8 cellular contexts compared by ENCODE assay signal in genomic region chr20:3156811-3157619, GRCh38. TPM values are rescaled to one million over a fixed set of nuclear protein-coding genes. Genes with fewer than 3 reads are reported as not detected.
DNase-seq lines count a peak whose midpoint lies in the region; ATAC-seq and TF ChIP-seq lines count a peak whose summit lies in the region.

No MANE protein-coding gene starts in this region.

- H3K4me3 Mint-ChIP-seq in activated naive CD4-positive, alpha-beta T cell treated with anti-CD3 and anti-CD28 coated beads, Interleukin-2, amount 10 ng/mL, durations not matched to agents 7 days and 5 days, result peak overlapping the region; percentile 94

- CTCF ChIA-PET in activated naive CD4-positive, alpha-beta T cell treated with anti-CD3 and anti-CD28 coated beads, Interleukin-2, amount 10 ng/mL, durations not matched to agents 7 days and 5 days (lab: Charles Lee), result interaction anchor here (0.6 to 1.5 kb wide), 4 partner anchors 34 to 1901 kb away, joined by 3 to 5 read pairs (median 4); no protein-coding TSS in a partner anchor
- CTCF ChIA-PET in mammary epithelial cell (lab: Charles Lee; ENCODE audit: low non-redundant PET), result no interaction called here

- H3K36me3 ChIP-seq in mammary epithelial cell (ENCODE audit: insufficient read depth, low read length), result no peaks in the 10 kb centered on the region
- H3K36me3 ChIP-seq in spleen, result peaks cover 0 to 40% (median 6%) of the 10 kb centered on the region in 6 donors

- H3K9me3 ChIP-seq in mammary epithelial cell (replicated peaks; ENCODE audit: insufficient read depth, low read length) (no peaks in the 10 kb centered on the region), spleen (no peaks in the 10 kb centered on the region)

- DNase-seq in activated naive CD4-positive, alpha-beta T cell treated with anti-CD3 and anti-CD28 coated beads, Interleukin-2, amount 10 ng/mL, durations not matched to agents 7 days and 5 days, result peak; percentile 41
- DNase-seq in activated naive CD4-positive, alpha-beta T cell treated with anti-CD3 and anti-CD28 coated beads, Interleukin-2, amount 50 U/mL, for 16 hours, result no peak
- no peak for DNase-seq in mammary epithelial cell
- DNase-seq in spleen, result no peak
- no peak for DNase-seq in left ventricle myocardium superior
- DNase-seq in NCI-H187 (lab: John Stamatoyannopoulos, UW), result no peak
- DNase-seq in amniotic stem cell (lab: John Stamatoyannopoulos, UW), result no peak

- TF ChIP-seq POLR2A in spleen (IDR thresholded peaks at IDR 0.05), result no peak

- 68% methylated on average over 8 of the region's 8 CpGs for WGBS in mammary epithelial cell (ENCODE audit: low coverage, missing lambda C conversion rate)
- 52 to 68% (median 55%) methylated on average over 8 of the region's 8 CpGs for WGBS in spleen, 5 donors

- no peaks in the 10 kb centered on the region for H3K27me3 Mint-ChIP-seq in activated naive CD4-positive, alpha-beta T cell treated with anti-CD3 and anti-CD28 coated beads, Interleukin-2, amount 10 ng/mL, durations not matched to agents 7 days and 5 days

- H3K4me3 ChIP-seq in mammary epithelial cell (replicated peaks in 1 of 3; ENCODE audit: insufficient read depth in 1 of 3, low read depth in 2 of 3, low read length in 3 of 3), result no peak overlapping the region
- H3K4me3 ChIP-seq in spleen, result peak overlapping the region in 2 of 8 donors; percentile 76 to 88

- no peaks in the 10 kb centered on the region for H3K9me3 Mint-ChIP-seq in activated naive CD4-positive, alpha-beta T cell treated with anti-CD3 and anti-CD28 coated beads, Interleukin-2, amount 10 ng/mL, durations not matched to agents 7 days and 5 days

- in situ Hi-C loops in mammary epithelial cell (cut with MboI; ENCODE audit: low sequenced_read_pairs in 2 of 2), result no loop called here

- peak; percentile 60 for ATAC-seq in HG03432 (IDR thresholded peaks at IDR 0.05; ENCODE audit: unreplicated experiment)
- ATAC-seq in left ventricle myocardium superior, result no peak

- intact Hi-C loops in mammary epithelial cell (cut with micrococcal nuclease), result no loop called here
- intact Hi-C loops in spleen (cut with DNase I; ENCODE audit: low total_unique reads), result no loop called here
- intact Hi-C loops in left ventricle myocardium superior (cut with micrococcal nuclease), result no loop called here

- H3K36me3 Mint-ChIP-seq in activated naive CD4-positive, alpha-beta T cell treated with anti-CD3 and anti-CD28 coated beads, Interleukin-2, amount 10 ng/mL, durations not matched to agents 7 days and 5 days, result peaks cover 43% of the 10 kb centered on the region

- H3K4me1 ChIP-seq in mammary epithelial cell (ENCODE audit: insufficient read depth, low read length) (peaks cover 11% of the 10 kb centered on the region), spleen (peaks cover 21 to 79% (median 59%) of the 10 kb centered on the region in 6 donors)

- H3K27me3 ChIP-seq in mammary epithelial cell (ENCODE audit: insufficient read depth, low read length) (no peaks in the 10 kb centered on the region), spleen (replicated peaks in 1 of 7) (no peaks in the 10 kb centered on the region)

- H2AFZ ChIP-seq in mammary epithelial cell (ENCODE audit: low read depth, low read length), result no peak overlapping the region

- peak overlapping the region; percentile 97 for H3K27ac Mint-ChIP-seq in activated naive CD4-positive, alpha-beta T cell treated with anti-CD3 and anti-CD28 coated beads, Interleukin-2, amount 10 ng/mL, durations not matched to agents 7 days and 5 days

- H3K4me1 Mint-ChIP-seq in activated naive CD4-positive, alpha-beta T cell treated with anti-CD3 and anti-CD28 coated beads, Interleukin-2, amount 10 ng/mL, durations not matched to agents 7 days and 5 days, result peaks cover 67% of the 10 kb centered on the region

- peaks cover 78% of the 10 kb centered on the region for H3K79me2 ChIP-seq in mammary epithelial cell (ENCODE audit: insufficient read depth, low read length)

- BruUV-seq in mammary epithelial cell (replicated peaks; lab: Mats Ljungman, UMichigan), result TSS peak; percentile 87

- peak overlapping the region; percentile 99 for H3K4me2 ChIP-seq in mammary epithelial cell (ENCODE audit: insufficient read depth, low read depth, low read length)

- no peak for TF ChIP-seq CTCF in mammary epithelial cell (conservative IDR thresholded peaks at IDR 0.05 in 1 of 2, IDR thresholded peaks at IDR 0.05 in 1 of 2; ENCODE audit: extremely low read depth in 1 of 2, insufficient read depth in 1 of 2, low read depth in 1 of 2, low read length in 2 of 2)
- TF ChIP-seq CTCF in spleen (IDR thresholded peaks at IDR 0.05 in 8 of 11, conservative IDR thresholded peaks at IDR 0.05 in 3 of 11), result no peak

- dilution Hi-C loops in mammary epithelial cell (cut with HindIII; ENCODE audit: low sequenced_read_pairs), result no loop called here

- no peaks in the 10 kb centered on the region for H4K20me1 ChIP-seq in mammary epithelial cell (ENCODE audit: insufficient read depth, low read length)

- H3K9ac ChIP-seq in mammary epithelial cell (ENCODE audit: insufficient read depth, low read length), result no peak overlapping the region

- H3K27ac ChIP-seq in mammary epithelial cell (ENCODE audit: insufficient read depth, low read depth, low read length) (no peak overlapping the region), spleen (peak overlapping the region; percentile 13 to 91 (median 24))

RNA-seq across cellular contexts. Expression of gene FASTKD5, which starts 2.6 kb away (rescaled TPM):
- 10 to 100 TPM; 13.4 to 15.0 TPM for total RNA-seq in mammary epithelial cell
- polyA plus RNA-seq in mammary epithelial cell, result 15.5 TPM
- polyA minus RNA-seq in mammary epithelial cell, result 43.8 TPM
- 10 to 100 TPM; 17.0 to 22.6 (median 18.5) TPM for total RNA-seq in spleen
- polyA plus RNA-seq in spleen, result 10 to 100 TPM in 1 of 3 donors, 1 to 10 TPM in 2; 8.4 to 11.1 (median 9.0) TPM
- 29.1 TPM for total RNA-seq in left ventricle myocardium superior

RNA-seq across cellular contexts. Expression of gene UBOX5, which starts 2.6 kb away (rescaled TPM):
- 1 to 10 TPM; 4.8 to 5.6 TPM for total RNA-seq in mammary epithelial cell
- polyA plus RNA-seq in mammary epithelial cell, result 3.5 TPM
- 6.9 TPM for polyA minus RNA-seq in mammary epithelial cell
- total RNA-seq in spleen, result 1 to 10 TPM; 5.9 to 8.1 (median 7.3) TPM
- polyA plus RNA-seq in spleen, result 1 to 10 TPM; 2.4 to 4.0 (median 2.9) TPM
- 2.9 TPM for total RNA-seq in left ventricle myocardium superior

RNA-seq across cellular contexts. Expression of gene LZTS3, which starts 16.3 kb away (rescaled TPM):
- total RNA-seq in mammary epithelial cell (10 to 100 TPM in 1 of 2 donors, 1 to 10 TPM in 1; 7.7 to 16.3 TPM), spleen (1 to 10 TPM; 1.4 to 5.5 (median 2.3) TPM), left ventricle myocardium superior (17.6 TPM)
- polyA plus RNA-seq in mammary epithelial cell (2.6 TPM), spleen (1 to 10 TPM in 1 of 3 donors, under 1 TPM in 2; 0.64 to 1.6 (median 0.96) TPM)
- 3.3 TPM for polyA minus RNA-seq in mammary epithelial cell

RNA-seq across cellular contexts. Expression of gene DDRGK1, which starts 47.5 kb away (rescaled TPM):
- total RNA-seq in mammary epithelial cell (10 to 100 TPM; 25.2 to 59.1 TPM), spleen (10 to 100 TPM; 38.2 to 53.7 (median 48.2) TPM), left ventricle myocardium superior (37.2 TPM)
- polyA plus RNA-seq in mammary epithelial cell (35.7 TPM), spleen (10 to 100 TPM; 25.6 to 37.3 (median 28.1) TPM)
- polyA minus RNA-seq in mammary epithelial cell, result 39.0 TPM

RNA-seq across cellular contexts. Expression of gene ITPA, which starts 52.3 kb away (rescaled TPM):
- 10 to 100 TPM; 29.2 to 68.7 TPM for total RNA-seq in mammary epithelial cell
- polyA plus RNA-seq in mammary epithelial cell, result 37.5 TPM
- polyA minus RNA-seq in mammary epithelial cell, result 19.0 TPM
- 10 to 100 TPM; 26.1 to 54.8 (median 38.1) TPM for total RNA-seq in spleen
- 100 to 1,000 TPM; 111 to 173 (median 165) TPM for polyA plus RNA-seq in spleen
- 17.2 TPM for total RNA-seq in left ventricle myocardium superior
